ENCODE assay signal across 14 cellular contexts in the genomic region with DNA sequence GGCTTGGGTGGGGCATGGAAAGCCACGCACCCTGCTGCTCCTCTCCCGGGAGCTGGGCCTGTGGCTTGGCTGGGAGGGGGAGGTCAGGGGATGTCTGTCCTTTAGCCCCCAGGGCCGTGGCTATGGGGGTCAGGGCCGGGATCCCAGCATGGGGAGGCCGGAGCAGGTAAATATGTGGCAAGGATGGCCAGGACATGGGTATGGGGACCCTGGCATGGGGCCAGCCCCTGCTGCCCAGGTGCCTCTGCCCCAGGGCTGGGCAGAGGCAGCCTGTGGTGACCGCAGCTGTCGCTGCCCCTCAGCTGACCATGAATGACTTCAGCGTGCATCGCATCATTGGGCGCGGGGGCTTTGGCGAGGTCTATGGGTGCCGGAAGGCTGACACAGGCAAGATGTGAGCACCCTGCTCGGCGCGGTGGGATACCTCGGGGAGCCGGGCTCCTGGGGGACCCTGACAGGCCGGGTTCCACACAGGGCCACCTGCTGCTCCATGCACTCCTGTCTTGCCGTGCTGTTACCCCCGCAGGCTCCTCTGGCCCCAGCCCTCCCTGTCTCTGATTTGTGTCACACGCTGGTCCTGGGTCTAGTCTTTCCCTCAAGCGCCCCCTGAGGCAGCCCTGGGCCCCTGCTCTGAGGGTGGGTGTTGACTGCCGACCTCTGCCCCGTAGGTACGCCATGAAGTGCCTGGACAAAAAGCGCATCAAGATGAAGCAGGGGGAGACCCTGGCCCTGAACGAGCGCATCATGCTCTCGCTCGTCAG. TPM values are rescaled to one million over a fixed set of nuclear protein-coding genes. Genes with fewer than 3 reads are reported as not detected.
DNase-seq lines count a peak whose midpoint lies in the region; ATAC-seq and TF ChIP-seq lines count a peak whose summit lies in the region.
"Had no signal": no experiment of that assay in that cellular context is flagged by ENCODE, and none has a peak within 500 bp of the region (broad histone marks: within the 10 kb centered on the region; RNA-seq: fewer than 3 reads in every experiment).

No MANE protein-coding gene starts in this region.

- 100% methylated on average over 7 of the region's 31 CpGs for WGBS in mammary epithelial cell (ENCODE audit: low coverage, missing lambda C conversion rate)

- peaks cover 14% of the 10 kb centered on the region for H3K4me1 Mint-ChIP-seq in chondrocyte (ENCODE audit: low read depth)
- peaks cover 36 to 50% of the 10 kb centered on the region in 2 donors for H3K4me1 Mint-ChIP-seq in natural killer cell

- no peaks in the 10 kb centered on the region for H4K20me1 ChIP-seq in mammary epithelial cell (ENCODE audit: insufficient read depth, low read length)

- no peak for TF ChIP-seq POLR2A in breast epithelium (IDR thresholded peaks at IDR 0.05)

- no peak for ATAC-seq in natural killer cell
- no peak for ATAC-seq in upper lobe of right lung
- ATAC-seq in GM21619 (IDR thresholded peaks at IDR 0.05; ENCODE audit: unreplicated experiment): no peak
- ATAC-seq: activated T-cell treated with anti-CD3 and anti-CD28 coated beads, Interleukin-2, amount 50 U/mL, for 4 hours; foreskin keratinocyte had no signal

- no peak for DNase-seq in breast epithelium (ENCODE audit: low spot score in 2 of 2)
- no peak for DNase-seq in mammary epithelial cell
- peak; percentile 91 for DNase-seq in chondrocyte (ENCODE audit: low spot score)
- DNase-seq in natural killer cell: no peak
- peak; percentile 57 for DNase-seq in upper lobe of right lung
- no peak for DNase-seq in cortex of kidney (lab: John Stamatoyannopoulos, UW)
- DNase-seq in NCI-H2227 treated with DMSO at 0.1 percent for 48 hours (lab: John Stamatoyannopoulos, UW): no peak
- DNase-seq: activated T-cell treated with anti-CD3 and anti-CD28 coated beads, Interleukin-2, amount 50 U/mL, for 4 hours; endodermal cell; foreskin keratinocyte; NCI-H1417 treated with DMSO at 0.1 percent for 48 hours; SW 1271 had no signal

- peaks cover 23 to 26% of the 10 kb centered on the region in 2 donors for H3K4me1 ChIP-seq in breast epithelium
- peaks cover 16% of the 10 kb centered on the region for H3K4me1 ChIP-seq in mammary epithelial cell (ENCODE audit: insufficient read depth, low read length)
- peaks cover 57% of the 10 kb centered on the region for H3K4me1 ChIP-seq in upper lobe of right lung
- H3K4me1 ChIP-seq: foreskin keratinocyte had no signal

- H3K9me3 Mint-ChIP-seq in chondrocyte (ENCODE audit: low read depth): no peaks in the 10 kb centered on the region
- H3K9me3 Mint-ChIP-seq in natural killer cell: no peaks in the 10 kb centered on the region
- H3K9me3 Mint-ChIP-seq: activated T-cell treated with anti-CD3 and anti-CD28 coated beads, Interleukin-2, amount 50 U/mL, for 4 hours; endodermal cell had no signal

- H3K4me3 Mint-ChIP-seq in chondrocyte (ENCODE audit: unreplicated experiment) (no peak overlapping the region), natural killer cell (no peak overlapping the region)
- H3K4me3 Mint-ChIP-seq: endodermal cell had no signal

- in situ Hi-C loops in mammary epithelial cell (cut with MboI; ENCODE audit: low sequenced_read_pairs in 2 of 2): no loop called here

- H3K27ac ChIP-seq in breast epithelium (peak overlapping the region; percentile 55 to 98), mammary epithelial cell (ENCODE audit: insufficient read depth, low read depth, low read length) (no peak overlapping the region), upper lobe of right lung (peak overlapping the region; percentile 51)
- H3K27ac ChIP-seq: foreskin keratinocyte, thoracic aorta had no signal

- H3K36me3 Mint-ChIP-seq in chondrocyte (ENCODE audit: low read depth) (peaks cover 12% of the 10 kb centered on the region), natural killer cell (no peaks in the 10 kb centered on the region)

- H3K27me3 Mint-ChIP-seq in chondrocyte (ENCODE audit: low read depth) (no peaks in the 10 kb centered on the region), natural killer cell (ENCODE audit: low read depth in 2 of 2) (no peaks in the 10 kb centered on the region)

- peaks cover 29% of the 10 kb centered on the region for H3K79me2 ChIP-seq in mammary epithelial cell (ENCODE audit: insufficient read depth, low read length)

- BruUV-seq in mammary epithelial cell (replicated peaks; lab: Mats Ljungman, UMichigan): no TSS peak

- TF ChIP-seq CTCF in breast epithelium (IDR thresholded peaks at IDR 0.05) (no peak), mammary epithelial cell (conservative IDR thresholded peaks at IDR 0.05 in 1 of 2, IDR thresholded peaks at IDR 0.05 in 1 of 2; ENCODE audit: extremely low read depth in 1 of 2, insufficient read depth in 1 of 2, low read depth in 1 of 2, low read length in 2 of 2) (no peak), chondrocyte (IDR thresholded peaks at IDR 0.05) (no peak), natural killer cell (IDR thresholded peaks at IDR 0.05) (no peak), upper lobe of right lung (IDR thresholded peaks at IDR 0.05) (no peak)

- no peak overlapping the region for H3K4me2 ChIP-seq in mammary epithelial cell (ENCODE audit: insufficient read depth, low read depth, low read length)

- H3K9ac ChIP-seq in mammary epithelial cell (ENCODE audit: insufficient read depth, low read length): no peak overlapping the region

- dilution Hi-C loops in mammary epithelial cell (cut with HindIII; ENCODE audit: low sequenced_read_pairs): no loop called here

- H3K27ac Mint-ChIP-seq in chondrocyte (ENCODE audit: unreplicated experiment) (no peak overlapping the region), natural killer cell (peak overlapping the region; percentile 96 to 97)
- H3K27ac Mint-ChIP-seq: endodermal cell had no signal

- H3K4me3 ChIP-seq in breast epithelium (no peak overlapping the region), mammary epithelial cell (replicated peaks in 1 of 3; ENCODE audit: insufficient read depth in 1 of 3, low read depth in 2 of 3, low read length in 3 of 3) (no peak overlapping the region), upper lobe of right lung (no peak overlapping the region)
- H3K4me3 ChIP-seq: thoracic aorta had no signal

- H2AFZ ChIP-seq in mammary epithelial cell (ENCODE audit: low read depth, low read length): no peak overlapping the region

- CTCF ChIA-PET in mammary epithelial cell (lab: Charles Lee; ENCODE audit: low non-redundant PET): no interaction called here

- H3K36me3 ChIP-seq in breast epithelium (peaks cover 22% of the 10 kb centered on the region), mammary epithelial cell (ENCODE audit: insufficient read depth, low read length) (peaks cover 20% of the 10 kb centered on the region), upper lobe of right lung (peaks cover 75% of the 10 kb centered on the region)

- H3K27me3 ChIP-seq in breast epithelium: no peaks in the 10 kb centered on the region
- H3K27me3 ChIP-seq in mammary epithelial cell (ENCODE audit: insufficient read depth, low read length): no peaks in the 10 kb centered on the region
- no peaks in the 10 kb centered on the region for H3K27me3 ChIP-seq in upper lobe of right lung
- H3K27me3 ChIP-seq: foreskin keratinocyte had no signal

- H3K9me3 ChIP-seq in breast epithelium: no peaks in the 10 kb centered on the region
- H3K9me3 ChIP-seq in mammary epithelial cell (replicated peaks; ENCODE audit: insufficient read depth, low read length): no peaks in the 10 kb centered on the region
- H3K9me3 ChIP-seq in upper lobe of right lung: no peaks in the 10 kb centered on the region
- H3K9me3 ChIP-seq: thoracic aorta had no signal

- intact Hi-C loops in breast epithelium (cut with DNase I; ENCODE audit: low total_unique reads) (no loop called here), mammary epithelial cell (cut with micrococcal nuclease) (no loop called here), natural killer cell (cut with micrococcal nuclease) (no loop called here), upper lobe of right lung (cut with DNase I) (no loop called here)

RNA-seq across cellular contexts. Expression of a gene that starts 8.1 kb away (rescaled TPM):
- total RNA-seq in breast epithelium (10 to 100 TPM; 23.7 to 51.8 (median 40.7) TPM), mammary epithelial cell (10 to 100 TPM; 25.7 to 56.7 TPM), chondrocyte (40.0 to 51.8 TPM (median 47.8 TPM) in 3 replicates), natural killer cell (100 to 1,000 TPM; 212 to 316 (median 231) TPM), upper lobe of right lung (59.4 TPM)
- polyA plus RNA-seq in mammary epithelial cell: 29.0 TPM
- 34.7 TPM for polyA minus RNA-seq in mammary epithelial cell

RNA-seq across cellular contexts. Expression of a gene that starts 14.7 kb away (rescaled TPM):
- 10 to 100 TPM; 41.1 to 52.8 (median 52.1) TPM for total RNA-seq in breast epithelium
- 10 to 100 TPM; 31.7 to 55.4 TPM for total RNA-seq in mammary epithelial cell
- polyA plus RNA-seq in mammary epithelial cell: 37.8 TPM
- polyA minus RNA-seq in mammary epithelial cell: 81.3 TPM
- 34.0 to 38.3 TPM (median 36.1 TPM) in 3 replicates for total RNA-seq in chondrocyte
- total RNA-seq in natural killer cell: 100 to 1,000 TPM; 390 to 482 (median 441) TPM
- 98.4 TPM for total RNA-seq in upper lobe of right lung

RNA-seq across cellular contexts. Expression of a gene that starts 22.4 kb away (rescaled TPM):
- total RNA-seq in breast epithelium (10 to 100 TPM; 28.8 to 55.2 (median 34.4) TPM), mammary epithelial cell (10 to 100 TPM; 47.0 to 86.9 TPM), chondrocyte (19.8 to 30.0 TPM (median 28.4 TPM) in 3 replicates), natural killer cell (10 to 100 TPM; 34.3 to 42.7 (median 38.1) TPM), upper lobe of right lung (36.4 TPM)
- 34.8 TPM for polyA plus RNA-seq in mammary epithelial cell
- polyA minus RNA-seq in mammary epithelial cell: 21.2 TPM

Comparison
In these comparisons a context has a peak if more than half of its experiments do, and no peak if none do; other contexts are left out.
1. DNase-seq: peak in chondrocyte (single experiment) and upper lobe of right lung (single experiment); none in breast epithelium (0 of 2), mammary epithelial cell (single experiment), natural killer cell (single experiment), cortex of kidney (single experiment) and NCI-H2227 treated with DMSO at 0.1 percent for 48 hours (single experiment).